ENCODE assay signal across 1 cellular context in the genomic region with DNA sequence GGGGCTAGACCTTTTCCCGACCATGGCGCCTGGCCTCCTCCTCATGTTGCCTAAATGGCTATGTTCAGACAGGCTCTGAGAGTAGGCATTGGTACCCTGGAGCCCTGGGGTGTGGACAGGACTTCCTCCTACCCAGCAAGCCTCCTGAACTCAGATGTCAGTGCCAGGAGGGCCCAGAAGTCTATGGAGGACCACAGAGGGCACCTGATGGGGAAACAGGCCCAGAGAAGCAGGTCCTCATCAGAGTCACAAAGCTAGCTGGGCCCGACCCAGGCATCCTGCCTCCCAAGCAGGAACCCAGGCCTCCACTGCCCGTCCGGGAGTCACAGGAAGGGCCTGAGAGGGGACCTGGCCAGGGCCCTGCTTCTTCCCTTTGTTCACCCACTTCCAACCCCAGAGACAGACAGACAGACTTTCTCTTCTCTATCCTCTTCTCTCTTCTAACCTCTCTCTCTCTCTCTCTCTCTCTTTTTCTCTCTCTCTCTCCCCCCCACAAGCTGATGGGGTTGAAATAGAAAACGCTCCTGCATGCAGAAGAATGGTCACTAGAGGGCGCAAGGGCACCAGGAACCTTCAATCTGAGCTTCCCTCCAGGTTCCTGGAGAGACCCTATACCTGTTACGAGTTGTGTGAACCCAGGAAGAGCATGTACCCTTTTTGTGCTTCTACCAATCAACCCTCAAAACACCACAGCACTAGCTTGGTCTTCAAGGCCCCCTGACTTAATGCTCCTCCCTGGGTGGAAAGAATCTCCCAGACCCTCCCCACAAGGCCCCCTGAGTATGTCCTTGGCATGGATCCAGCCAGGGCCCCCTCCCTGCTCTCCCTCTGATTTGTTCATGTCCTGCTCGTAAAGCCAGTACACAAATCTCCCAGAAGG.
TF ChIP-seq lines count a peak whose summit lies in the region.

No MANE protein-coding gene starts in this region.

TF ChIP-seq in GM12878, 131 proteins besides CTCF, POLR2A, EP300 and RAD21 (continued from another document):
- TF ChIP-seq ZZZ3 (IDR thresholded peaks at IDR 0.05; ENCODE audit: control insufficient read depth, insufficient read length, low read depth) = peak; percentile 77
- TF ChIP-seq, protein P1, sequence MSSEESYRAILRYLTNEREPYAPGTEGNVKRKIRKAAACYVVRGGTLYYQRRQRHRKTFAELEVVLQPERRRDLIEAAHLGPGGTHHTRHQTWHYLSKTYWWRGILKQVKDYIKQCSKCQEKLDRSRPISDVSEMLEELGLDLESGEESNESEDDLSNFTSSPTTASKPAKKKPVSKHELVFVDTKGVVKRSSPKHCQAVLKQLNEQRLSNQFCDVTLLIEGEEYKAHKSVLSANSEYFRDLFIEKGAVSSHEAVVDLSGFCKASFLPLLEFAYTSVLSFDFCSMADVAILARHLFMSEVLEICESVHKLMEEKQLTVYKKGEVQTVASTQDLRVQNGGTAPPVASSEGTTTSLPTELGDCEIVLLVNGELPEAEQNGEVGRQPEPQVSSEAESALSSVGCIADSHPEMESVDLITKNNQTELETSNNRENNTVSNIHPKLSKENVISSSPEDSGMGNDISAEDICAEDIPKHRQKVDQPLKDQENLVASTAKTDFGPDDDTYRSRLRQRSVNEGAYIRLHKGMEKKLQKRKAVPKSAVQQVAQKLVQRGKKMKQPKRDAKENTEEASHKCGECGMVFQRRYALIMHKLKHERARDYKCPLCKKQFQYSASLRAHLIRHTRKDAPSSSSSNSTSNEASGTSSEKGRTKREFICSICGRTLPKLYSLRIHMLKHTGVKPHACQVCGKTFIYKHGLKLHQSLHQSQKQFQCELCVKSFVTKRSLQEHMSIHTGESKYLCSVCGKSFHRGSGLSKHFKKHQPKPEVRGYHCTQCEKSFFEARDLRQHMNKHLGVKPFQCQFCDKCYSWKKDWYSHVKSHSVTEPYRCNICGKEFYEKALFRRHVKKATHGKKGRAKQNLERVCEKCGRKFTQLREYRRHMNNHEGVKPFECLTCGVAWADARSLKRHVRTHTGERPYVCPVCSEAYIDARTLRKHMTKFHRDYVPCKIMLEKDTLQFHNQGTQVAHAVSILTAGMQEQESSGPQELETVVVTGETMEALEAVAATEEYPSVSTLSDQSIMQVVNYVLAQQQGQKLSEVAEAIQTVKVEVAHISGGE (CRISPR knock-in tag; IDR thresholded peaks at IDR 0.05) = no peak
- TF ChIP-seq, protein P2, sequence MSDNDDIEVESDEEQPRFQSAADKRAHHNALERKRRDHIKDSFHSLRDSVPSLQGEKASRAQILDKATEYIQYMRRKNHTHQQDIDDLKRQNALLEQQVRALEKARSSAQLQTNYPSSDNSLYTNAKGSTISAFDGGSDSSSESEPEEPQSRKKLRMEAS (IDR thresholded peaks at IDR 0.05; ENCODE audit: low read depth, low read length) = no peak
- TF ChIP-seq DPF2 (IDR thresholded peaks at IDR 0.05) = no peak
- no peak for TF ChIP-seq CHD1 (IDR thresholded peaks at IDR 0.05; ENCODE audit: low read depth, low read length)
- TF ChIP-seq NBN (IDR thresholded peaks at IDR 0.05) = 0 out of 2 replicates have a peak, but pooled peaks have one; percentile 54
- TF ChIP-seq, protein P3, sequence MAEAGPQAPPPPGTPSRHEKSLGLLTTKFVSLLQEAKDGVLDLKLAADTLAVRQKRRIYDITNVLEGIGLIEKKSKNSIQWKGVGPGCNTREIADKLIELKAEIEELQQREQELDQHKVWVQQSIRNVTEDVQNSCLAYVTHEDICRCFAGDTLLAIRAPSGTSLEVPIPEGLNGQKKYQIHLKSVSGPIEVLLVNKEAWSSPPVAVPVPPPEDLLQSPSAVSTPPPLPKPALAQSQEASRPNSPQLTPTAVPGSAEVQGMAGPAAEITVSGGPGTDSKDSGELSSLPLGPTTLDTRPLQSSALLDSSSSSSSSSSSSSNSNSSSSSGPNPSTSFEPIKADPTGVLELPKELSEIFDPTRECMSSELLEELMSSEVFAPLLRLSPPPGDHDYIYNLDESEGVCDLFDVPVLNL (IDR thresholded peaks at IDR 0.05; ENCODE audit: low read depth, low read length) = no peak
- no peak for TF ChIP-seq GATAD2B (conservative IDR thresholded peaks at IDR 0.05; ENCODE audit: low read depth)
- TF ChIP-seq, protein P4, sequence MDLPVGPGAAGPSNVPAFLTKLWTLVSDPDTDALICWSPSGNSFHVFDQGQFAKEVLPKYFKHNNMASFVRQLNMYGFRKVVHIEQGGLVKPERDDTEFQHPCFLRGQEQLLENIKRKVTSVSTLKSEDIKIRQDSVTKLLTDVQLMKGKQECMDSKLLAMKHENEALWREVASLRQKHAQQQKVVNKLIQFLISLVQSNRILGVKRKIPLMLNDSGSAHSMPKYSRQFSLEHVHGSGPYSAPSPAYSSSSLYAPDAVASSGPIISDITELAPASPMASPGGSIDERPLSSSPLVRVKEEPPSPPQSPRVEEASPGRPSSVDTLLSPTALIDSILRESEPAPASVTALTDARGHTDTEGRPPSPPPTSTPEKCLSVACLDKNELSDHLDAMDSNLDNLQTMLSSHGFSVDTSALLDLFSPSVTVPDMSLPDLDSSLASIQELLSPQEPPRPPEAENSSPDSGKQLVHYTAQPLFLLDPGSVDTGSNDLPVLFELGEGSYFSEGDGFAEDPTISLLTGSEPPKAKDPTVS (IDR thresholded peaks at IDR 0.05; ENCODE audit: low read depth, low read length) = no peak
- TF ChIP-seq, protein P5, sequence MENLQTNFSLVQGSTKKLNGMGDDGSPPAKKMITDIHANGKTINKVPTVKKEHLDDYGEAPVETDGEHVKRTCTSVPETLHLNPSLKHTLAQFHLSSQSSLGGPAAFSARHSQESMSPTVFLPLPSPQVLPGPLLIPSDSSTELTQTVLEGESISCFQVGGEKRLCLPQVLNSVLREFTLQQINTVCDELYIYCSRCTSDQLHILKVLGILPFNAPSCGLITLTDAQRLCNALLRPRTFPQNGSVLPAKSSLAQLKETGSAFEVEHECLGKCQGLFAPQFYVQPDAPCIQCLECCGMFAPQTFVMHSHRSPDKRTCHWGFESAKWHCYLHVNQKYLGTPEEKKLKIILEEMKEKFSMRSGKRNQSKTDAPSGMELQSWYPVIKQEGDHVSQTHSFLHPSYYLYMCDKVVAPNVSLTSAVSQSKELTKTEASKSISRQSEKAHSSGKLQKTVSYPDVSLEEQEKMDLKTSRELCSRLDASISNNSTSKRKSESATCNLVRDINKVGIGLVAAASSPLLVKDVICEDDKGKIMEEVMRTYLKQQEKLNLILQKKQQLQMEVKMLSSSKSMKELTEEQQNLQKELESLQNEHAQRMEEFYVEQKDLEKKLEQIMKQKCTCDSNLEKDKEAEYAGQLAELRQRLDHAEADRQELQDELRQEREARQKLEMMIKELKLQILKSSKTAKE (IDR thresholded peaks at IDR 0.05; ENCODE audit: low read depth, poor library complexity, severe bottlenecking) = peak; percentile 53
- TF ChIP-seq, protein P6, sequence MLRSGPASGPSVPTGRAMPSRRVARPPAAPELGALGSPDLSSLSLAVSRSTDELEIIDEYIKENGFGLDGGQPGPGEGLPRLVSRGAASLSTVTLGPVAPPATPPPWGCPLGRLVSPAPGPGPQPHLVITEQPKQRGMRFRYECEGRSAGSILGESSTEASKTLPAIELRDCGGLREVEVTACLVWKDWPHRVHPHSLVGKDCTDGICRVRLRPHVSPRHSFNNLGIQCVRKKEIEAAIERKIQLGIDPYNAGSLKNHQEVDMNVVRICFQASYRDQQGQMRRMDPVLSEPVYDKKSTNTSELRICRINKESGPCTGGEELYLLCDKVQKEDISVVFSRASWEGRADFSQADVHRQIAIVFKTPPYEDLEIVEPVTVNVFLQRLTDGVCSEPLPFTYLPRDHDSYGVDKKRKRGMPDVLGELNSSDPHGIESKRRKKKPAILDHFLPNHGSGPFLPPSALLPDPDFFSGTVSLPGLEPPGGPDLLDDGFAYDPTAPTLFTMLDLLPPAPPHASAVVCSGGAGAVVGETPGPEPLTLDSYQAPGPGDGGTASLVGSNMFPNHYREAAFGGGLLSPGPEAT (IDR thresholded peaks at IDR 0.05; ENCODE audit: low read depth) = 0 out of 2 replicates have a peak, but pooled peaks have one; percentile 28
- no peak for TF ChIP-seq POU2F2 (IDR thresholded peaks at IDR 0.05; ENCODE audit: borderline replicate concordance, low read depth, low read length)
- TF ChIP-seq, protein P7, sequence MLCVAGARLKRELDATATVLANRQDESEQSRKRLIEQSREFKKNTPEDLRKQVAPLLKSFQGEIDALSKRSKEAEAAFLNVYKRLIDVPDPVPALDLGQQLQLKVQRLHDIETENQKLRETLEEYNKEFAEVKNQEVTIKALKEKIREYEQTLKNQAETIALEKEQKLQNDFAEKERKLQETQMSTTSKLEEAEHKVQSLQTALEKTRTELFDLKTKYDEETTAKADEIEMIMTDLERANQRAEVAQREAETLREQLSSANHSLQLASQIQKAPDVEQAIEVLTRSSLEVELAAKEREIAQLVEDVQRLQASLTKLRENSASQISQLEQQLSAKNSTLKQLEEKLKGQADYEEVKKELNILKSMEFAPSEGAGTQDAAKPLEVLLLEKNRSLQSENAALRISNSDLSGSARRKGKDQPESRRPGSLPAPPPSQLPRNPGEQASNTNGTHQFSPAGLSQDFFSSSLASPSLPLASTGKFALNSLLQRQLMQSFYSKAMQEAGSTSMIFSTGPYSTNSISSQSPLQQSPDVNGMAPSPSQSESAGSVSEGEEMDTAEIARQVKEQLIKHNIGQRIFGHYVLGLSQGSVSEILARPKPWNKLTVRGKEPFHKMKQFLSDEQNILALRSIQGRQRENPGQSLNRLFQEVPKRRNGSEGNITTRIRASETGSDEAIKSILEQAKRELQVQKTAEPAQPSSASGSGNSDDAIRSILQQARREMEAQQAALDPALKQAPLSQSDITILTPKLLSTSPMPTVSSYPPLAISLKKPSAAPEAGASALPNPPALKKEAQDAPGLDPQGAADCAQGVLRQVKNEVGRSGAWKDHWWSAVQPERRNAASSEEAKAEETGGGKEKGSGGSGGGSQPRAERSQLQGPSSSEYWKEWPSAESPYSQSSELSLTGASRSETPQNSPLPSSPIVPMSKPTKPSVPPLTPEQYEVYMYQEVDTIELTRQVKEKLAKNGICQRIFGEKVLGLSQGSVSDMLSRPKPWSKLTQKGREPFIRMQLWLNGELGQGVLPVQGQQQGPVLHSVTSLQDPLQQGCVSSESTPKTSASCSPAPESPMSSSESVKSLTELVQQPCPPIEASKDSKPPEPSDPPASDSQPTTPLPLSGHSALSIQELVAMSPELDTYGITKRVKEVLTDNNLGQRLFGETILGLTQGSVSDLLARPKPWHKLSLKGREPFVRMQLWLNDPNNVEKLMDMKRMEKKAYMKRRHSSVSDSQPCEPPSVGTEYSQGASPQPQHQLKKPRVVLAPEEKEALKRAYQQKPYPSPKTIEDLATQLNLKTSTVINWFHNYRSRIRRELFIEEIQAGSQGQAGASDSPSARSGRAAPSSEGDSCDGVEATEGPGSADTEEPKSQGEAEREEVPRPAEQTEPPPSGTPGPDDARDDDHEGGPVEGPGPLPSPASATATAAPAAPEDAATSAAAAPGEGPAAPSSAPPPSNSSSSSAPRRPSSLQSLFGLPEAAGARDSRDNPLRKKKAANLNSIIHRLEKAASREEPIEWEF (IDR thresholded peaks at IDR 0.05; ENCODE audit: insufficient replicate concordance, low read depth, low read length) = no peak
- no peak; the same call in 1 of the 2 replicates for TF ChIP-seq HCFC1 (IDR thresholded peaks at IDR 0.05; ENCODE audit: low read length)
- no peak for TF ChIP-seq TAF1 (IDR thresholded peaks at IDR 0.05; ENCODE audit: borderline replicate concordance, low read depth, low read length)
- TF ChIP-seq NR2C1 (IDR thresholded peaks at IDR 0.05) = no peak
- TF ChIP-seq POLR2AphosphoS5 (IDR thresholded peaks at IDR 0.05; ENCODE audit: low read length) = no peak
- TF ChIP-seq, protein P8, sequence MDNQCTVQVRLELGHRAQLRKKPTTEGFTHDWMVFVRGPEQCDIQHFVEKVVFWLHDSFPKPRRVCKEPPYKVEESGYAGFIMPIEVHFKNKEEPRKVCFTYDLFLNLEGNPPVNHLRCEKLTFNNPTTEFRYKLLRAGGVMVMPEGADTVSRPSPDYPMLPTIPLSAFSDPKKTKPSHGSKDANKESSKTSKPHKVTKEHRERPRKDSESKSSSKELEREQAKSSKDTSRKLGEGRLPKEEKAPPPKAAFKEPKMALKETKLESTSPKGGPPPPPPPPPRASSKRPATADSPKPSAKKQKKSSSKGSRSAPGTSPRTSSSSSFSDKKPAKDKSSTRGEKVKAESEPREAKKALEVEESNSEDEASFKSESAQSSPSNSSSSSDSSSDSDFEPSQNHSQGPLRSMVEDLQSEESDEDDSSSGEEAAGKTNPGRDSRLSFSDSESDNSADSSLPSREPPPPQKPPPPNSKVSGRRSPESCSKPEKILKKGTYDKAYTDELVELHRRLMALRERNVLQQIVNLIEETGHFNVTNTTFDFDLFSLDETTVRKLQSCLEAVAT (IDR thresholded peaks at IDR 0.05) = 0 out of 2 replicates have a peak, but pooled peaks have one; percentile 38
- TF ChIP-seq, protein P9, sequence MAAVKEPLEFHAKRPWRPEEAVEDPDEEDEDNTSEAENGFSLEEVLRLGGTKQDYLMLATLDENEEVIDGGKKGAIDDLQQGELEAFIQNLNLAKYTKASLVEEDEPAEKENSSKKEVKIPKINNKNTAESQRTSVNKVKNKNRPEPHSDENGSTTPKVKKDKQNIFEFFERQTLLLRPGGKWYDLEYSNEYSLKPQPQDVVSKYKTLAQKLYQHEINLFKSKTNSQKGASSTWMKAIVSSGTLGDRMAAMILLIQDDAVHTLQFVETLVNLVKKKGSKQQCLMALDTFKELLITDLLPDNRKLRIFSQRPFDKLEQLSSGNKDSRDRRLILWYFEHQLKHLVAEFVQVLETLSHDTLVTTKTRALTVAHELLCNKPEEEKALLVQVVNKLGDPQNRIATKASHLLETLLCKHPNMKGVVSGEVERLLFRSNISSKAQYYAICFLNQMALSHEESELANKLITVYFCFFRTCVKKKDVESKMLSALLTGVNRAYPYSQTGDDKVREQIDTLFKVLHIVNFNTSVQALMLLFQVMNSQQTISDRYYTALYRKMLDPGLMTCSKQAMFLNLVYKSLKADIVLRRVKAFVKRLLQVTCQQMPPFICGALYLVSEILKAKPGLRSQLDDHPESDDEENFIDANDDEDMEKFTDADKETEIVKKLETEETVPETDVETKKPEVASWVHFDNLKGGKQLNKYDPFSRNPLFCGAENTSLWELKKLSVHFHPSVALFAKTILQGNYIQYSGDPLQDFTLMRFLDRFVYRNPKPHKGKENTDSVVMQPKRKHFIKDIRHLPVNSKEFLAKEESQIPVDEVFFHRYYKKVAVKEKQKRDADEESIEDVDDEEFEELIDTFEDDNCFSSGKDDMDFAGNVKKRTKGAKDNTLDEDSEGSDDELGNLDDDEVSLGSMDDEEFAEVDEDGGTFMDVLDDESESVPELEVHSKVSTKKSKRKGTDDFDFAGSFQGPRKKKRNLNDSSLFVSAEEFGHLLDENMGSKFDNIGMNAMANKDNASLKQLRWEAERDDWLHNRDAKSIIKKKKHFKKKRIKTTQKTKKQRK (IDR thresholded peaks at IDR 0.05; ENCODE audit: low read depth, low read length) = no peak
- TF ChIP-seq SMC3 (IDR thresholded peaks at IDR 0.05; ENCODE audit: borderline replicate concordance, low read length) = peak; percentile 92
- 0 out of 2 replicates have a peak, but pooled peaks have one; percentile 36 for TF ChIP-seq CHD2 (IDR thresholded peaks at IDR 0.05; ENCODE audit: borderline replicate concordance, low read depth, low read length)
- 0 out of 2 replicates have a peak, but pooled peaks have one; percentile 48 for TF ChIP-seq MEF2A (IDR thresholded peaks at IDR 0.05; ENCODE audit: insufficient read depth, low read depth, low read length)
